In genomic region chr6:52975580-52975979, GRCh38 we compare ENCODE assay signal across 1 cellular context.
TF ChIP-seq lines count a peak whose summit lies in the region.

No MANE protein-coding gene starts in this region.

TF ChIP-seq in IMR-90, 13 proteins besides CTCF, POLR2A, EP300 and RAD21 (continued from another document):
- TF ChIP-seq NFE2L2 (IDR thresholded peaks at IDR 0.05; ENCODE audit: low read depth, low read length) (no peak), ELK1 (IDR thresholded peaks at IDR 0.05; ENCODE audit: borderline replicate concordance, low read depth, low read length) (no peak), BHLHE40 (IDR thresholded peaks at IDR 0.05; ENCODE audit: low read depth, low read length) (no peak), MAZ (IDR thresholded peaks at IDR 0.05; ENCODE audit: borderline replicate concordance, low read depth, low read length) (no peak), MAFK (IDR thresholded peaks at IDR 0.05; ENCODE audit: low read depth, low read length) (no peak), RCOR1 (IDR thresholded peaks at IDR 0.05; ENCODE audit: insufficient replicate concordance, low read length) (no peak), FOS (IDR thresholded peaks at IDR 0.05; ENCODE audit: low read depth, low read length) (no peak), MXI1 (IDR thresholded peaks at IDR 0.05; ENCODE audit: borderline replicate concordance, low read depth, low read length) (no peak), USF2 (IDR thresholded peaks at IDR 0.05; ENCODE audit: low read depth, low read length) (no peak), CHD1 (IDR thresholded peaks at IDR 0.05; ENCODE audit: low read depth, low read length) (no peak)
